Comparison of ENCODE assay signal across 8 cellular contexts in the genomic region with DNA sequence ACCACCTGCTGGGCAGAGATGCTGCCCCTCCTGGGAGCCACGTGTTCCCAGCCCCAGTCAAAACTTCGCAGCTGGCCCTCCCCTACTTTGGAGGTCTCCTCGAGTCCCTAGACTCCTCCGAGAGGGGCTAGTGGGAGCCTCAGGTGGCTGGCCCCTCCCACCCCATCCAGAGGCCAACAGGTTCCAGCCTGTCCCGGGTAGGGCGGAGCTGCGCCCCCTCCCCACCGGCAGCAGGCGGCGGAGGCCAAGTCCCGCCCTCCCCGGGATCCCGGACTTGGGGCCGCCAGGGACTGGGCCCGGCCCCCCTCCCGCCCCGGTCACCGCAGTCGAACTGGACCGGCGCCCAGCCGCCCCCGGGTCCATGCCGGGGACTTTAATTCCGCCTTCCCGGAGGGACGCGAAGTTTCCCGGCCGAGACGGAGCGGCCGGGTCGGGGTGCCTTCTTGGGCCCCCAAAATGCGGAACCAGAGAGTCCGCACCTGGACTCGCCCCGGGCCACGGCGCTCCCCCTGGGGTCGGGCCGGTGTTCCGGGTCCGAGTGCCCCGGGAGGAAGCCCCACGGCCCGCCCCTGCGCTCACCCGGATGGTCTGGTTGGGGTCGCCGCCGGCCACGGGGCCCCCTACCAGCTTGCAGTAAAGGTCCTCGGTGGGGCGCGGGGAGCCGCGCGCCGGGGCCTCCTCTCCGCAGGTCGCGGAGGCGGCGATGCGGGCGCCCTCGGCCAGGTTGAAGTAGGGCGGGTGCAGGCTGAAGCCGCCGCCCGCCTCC. TPM values are rescaled to one million over a fixed set of nuclear protein-coding genes. Genes with fewer than 3 reads are reported as not detected.
DNase-seq lines count a peak whose midpoint lies in the region; ATAC-seq, FAIRE-seq and TF ChIP-seq lines count a peak whose summit lies in the region.

No MANE protein-coding gene starts in this region.

- peak; percentile 54; the same call in 1 of the 2 replicates for TF ChIP-seq RAD21 in HepG2 (CRISPR knock-in tag; IDR thresholded peaks at IDR 0.05)

- TF ChIP-seq POLR2A in HepG2 (IDR thresholded peaks at IDR 0.05; ENCODE audit: insufficient read depth in 1 of 2, low read depth in 2 of 2, low read length in 2 of 2), result no peak

- H3K27me3 ChIP-seq in KMS-11 (ENCODE audit: insufficient read depth, low read depth) (peaks cover 16% of the 10 kb centered on the region), bronchial epithelial cell (ENCODE audit: control insufficient read depth, insufficient read depth, low read length) (no peaks in the 10 kb centered on the region), HepG2 (ENCODE audit: control insufficient read depth in 1 of 2, insufficient read depth in 2 of 2, low read length in 2 of 2) (no peaks in the 10 kb centered on the region)

- TSS peak; percentile 31 for BruUV-seq in HepG2 (replicated peaks; lab: Mats Ljungman, UMichigan)

- peak overlapping the region; percentile 58; the same call in 1 of the 2 replicates for H3K9ac ChIP-seq in KMS-11
- H3K9ac ChIP-seq in HepG2 (ENCODE audit: insufficient read depth, low read depth, low read length), result peak overlapping the region; percentile 90

- DNase-seq in bronchial epithelial cell (ENCODE audit: low read depth), result no peak
- DNase-seq in HepG2 (ENCODE audit: low spot score), result peak; percentile 61
- no peak for DNase-seq in type B pancreatic cell (ENCODE audit: extremely low spot score, unreplicated experiment)
- DNase-seq in activated naive CD4-positive, alpha-beta T cell treated with Interleukin-2 at 50 U/mL for 16 hours, result no peak
- DNase-seq in stimulated activated CD4-positive, alpha-beta T cell treated with anti-CD3 and anti-CD28 coated beads, Interleukin-4, amount 100 ng/mL, for 4 hours, result no peak

- H2AFZ ChIP-seq in KMS-11 (ENCODE audit: low read depth) (peak overlapping the region; percentile 82), HepG2 (ENCODE audit: low read length) (no peak overlapping the region)

- H3K4me3 ChIP-seq in KMS-11 (IDR thresholded peaks at IDR 0.05; ENCODE audit: insufficient read depth, low read depth, low read length) (no peak overlapping the region), bronchial epithelial cell (ENCODE audit: low read depth, low read length) (peak overlapping the region; percentile 90), HepG2 (replicated peaks in 1 of 3; ENCODE audit: insufficient read depth in 1 of 3, low read depth in 2 of 3, low read length in 3 of 3) (peak overlapping the region; percentile 76 to 95 (median 91))

- CTCF ChIA-PET in HepG2 (lab: Yijun Ruan, JAX; ENCODE audit: low intra/inter-chr PET ratio, low total read pairs), result interaction anchor here (2.0 kb wide), 1 partner anchor 9 kb away, joined by 8 read pairs; no protein-coding TSS in a partner anchor

- ATAC-seq in HepG2 (peak; percentile 1), HG03280 (IDR thresholded peaks at IDR 0.05; ENCODE audit: unreplicated experiment) (no peak)

- 1% methylated on average over 38 of the region's 72 CpGs for WGBS in HepG2 (ENCODE audit: low lambda C conversion rate)

- H3K79me2 ChIP-seq in KMS-11 (ENCODE audit: insufficient read depth, low read depth) (no peaks in the 10 kb centered on the region; the same call in 1 of the 2 replicates), HepG2 (ENCODE audit: insufficient read depth, low read length) (peaks cover 37% of the 10 kb centered on the region)

- H3K9me3 ChIP-seq in HepG2 (ENCODE audit: low read length), result no peaks in the 10 kb centered on the region

- peak overlapping the region; percentile 92 for H3K27ac Mint-ChIP-seq in type B pancreatic cell

- intact Hi-C loops in HepG2 (cut with micrococcal nuclease; ENCODE audit: unreplicated experiment), result loop anchor here (10.0 kb wide), 1 partner anchor 1598 kb away; the partner anchor contains the start of gene ZNF512B

- TF ChIP-seq EP300 in HepG2 (IDR thresholded peaks at IDR 0.05; ENCODE audit: low read depth in 2 of 2, low read length in 2 of 2), result no peak; a peak in 1 of 4 replicates
- TF ChIP-seq EP300 in HepG2 (CRISPR knock-in tag; IDR thresholded peaks at IDR 0.05; ENCODE audit: borderline replicate concordance), result no peak

- H4K20me1 ChIP-seq in KMS-11 (ENCODE audit: insufficient read depth), result no peaks in the 10 kb centered on the region
- H4K20me1 ChIP-seq in HepG2 (ENCODE audit: insufficient read depth, low read length), result peaks cover 25% of the 10 kb centered on the region

- no peak for FAIRE-seq in bronchial epithelial cell (lab: Jason Lieb, UNC)
- FAIRE-seq in HepG2 (lab: Jason Lieb, UNC), result peak; percentile 52

- H3K36me3 Mint-ChIP-seq in type B pancreatic cell, result no peaks in the 10 kb centered on the region

- peak overlapping the region; percentile 98 for H3K27ac ChIP-seq in C4-2B
- no peak overlapping the region for H3K27ac ChIP-seq in KMS-11
- H3K27ac ChIP-seq in HepG2 (ENCODE audit: extremely low read length, insufficient read depth, low read length), result peak overlapping the region; percentile 79

- H3K4me3 Mint-ChIP-seq in type B pancreatic cell, result peak overlapping the region; percentile 89

- no peaks in the 10 kb centered on the region for H3K36me3 ChIP-seq in KMS-11 (ENCODE audit: insufficient read depth)
- H3K36me3 ChIP-seq in bronchial epithelial cell (ENCODE audit: control insufficient read depth, insufficient read depth, low read length), result peaks cover 20% of the 10 kb centered on the region
- H3K36me3 ChIP-seq in HepG2 (replicated peaks in 1 of 2; ENCODE audit: control insufficient read depth in 1 of 2, insufficient read depth in 2 of 2, low read length in 2 of 2), result peaks cover 6 to 9% of the 10 kb centered on the region in 2 experiments; a peak in 3 of 5 replicates

- peaks cover 6% of the 10 kb centered on the region for H3K4me1 Mint-ChIP-seq in type B pancreatic cell (ENCODE audit: unreplicated experiment)

- H3K4me2 ChIP-seq in KMS-11 (peak overlapping the region; percentile 90), HepG2 (ENCODE audit: low read depth, low read length) (peak overlapping the region; percentile 99)

- no peaks in the 10 kb centered on the region for H3K9me3 Mint-ChIP-seq in type B pancreatic cell

- in situ Hi-C loops in HepG2 (cut with HindIII; ENCODE audit: extremely low pct_ligation_motif_present, low pct_unique_long_range_greater_than_20kb), result loop anchor here (5.0 kb wide), 1 partner anchor 64 kb away; the partner anchor contains the start of gene ADRM1

- no peaks in the 10 kb centered on the region for H3K27me3 Mint-ChIP-seq in type B pancreatic cell

- peaks cover 32% of the 10 kb centered on the region for H3K4me1 ChIP-seq in KMS-11 (ENCODE audit: low read depth, poor library complexity, severe bottlenecking)
- H3K4me1 ChIP-seq in HepG2 (ENCODE audit: insufficient read depth, low read length), result peaks cover 84% of the 10 kb centered on the region

- POLR2A ChIA-PET in HepG2 (lab: Yijun Ruan, JAX), result interaction anchor here (1.0 to 10.1 kb wide), 11 partner anchors 9 to 300 kb away, joined by 3 to 187 read pairs (median 51); partner anchors contain the start of genes ADRM1 and RPS21

- TF ChIP-seq CTCF in C4-2B (conservative IDR thresholded peaks at IDR 0.05) (no peak), KMS-11 (conservative IDR thresholded peaks at IDR 0.05; ENCODE audit: low read depth, low read length) (no peak), bronchial epithelial cell (IDR thresholded peaks at IDR 0.05; ENCODE audit: insufficient read depth, low read length, severe bottlenecking) (no peak), HepG2 (CRISPR knock-in tag; IDR thresholded peaks at IDR 0.05) (peak; percentile 36), type B pancreatic cell (conservative IDR thresholded peaks at IDR 0.05) (no peak)

RNA-seq across cellular contexts. Expression of gene LAMA5, which starts 0.6 kb away (rescaled TPM):
- total RNA-seq in bronchial epithelial cell (61.6 and 99.5 TPM in 2 replicates), HepG2 (2016; rRNA removed; fragmentation: Illumina TruSeq; extraction: Trizol) (28.5 and 44.7 TPM in 2 replicates), type B pancreatic cell (ENCODE audit: low replicate concordance) (246 and 611 TPM in 2 replicates)
- 32.2 and 40.1 TPM in 2 replicates for total RNA-seq in HepG2 (2016; cell fraction: cytosol; rRNA removed; fragmentation: Illumina TruSeq; extraction: Trizol; ENCODE audit: low read depth)
- 24.0 and 53.5 TPM in 2 replicates for total RNA-seq in HepG2 (2016; cell fraction: insoluble cytoplasmic fraction; rRNA removed; fragmentation: Illumina TruSeq; extraction: Trizol)
- 23.5 and 24.2 TPM in 2 replicates for total RNA-seq in HepG2 (2016; cell fraction: membrane; rRNA removed; fragmentation: Illumina TruSeq; extraction: Trizol)
- 108 and 131 TPM in 2 replicates for total RNA-seq in HepG2 (2016; cell fraction: nucleus; rRNA removed; fragmentation: Illumina TruSeq; extraction: Trizol)
- 21.0 and 22.7 TPM in 2 replicates for polyA plus RNA-seq in HepG2 (2011; rRNA removed)
- 9.5 and 17.6 TPM in 2 replicates for polyA plus RNA-seq in HepG2 (2011; cell fraction: cytosol; rRNA removed)
- polyA plus RNA-seq in HepG2 (2011; cell fraction: nucleus; rRNA removed), result 504 and 754 TPM in 2 replicates
- polyA plus RNA-seq in HepG2 (2012), result 96.2 and 135 TPM in 2 replicates
- 12.5 and 12.7 TPM in 2 replicates for polyA plus RNA-seq in HepG2 (2016; cell fraction: cytosol; fragmentation: Illumina TruSeq; extraction: Trizol; ENCODE audit: low read depth)
- polyA plus RNA-seq in HepG2 (2016; cell fraction: insoluble cytoplasmic fraction; fragmentation: Illumina TruSeq; extraction: Trizol; ENCODE audit: low read depth), result 34.3 and 49.3 TPM in 2 replicates
- 14.2 and 17.2 TPM in 2 replicates for polyA plus RNA-seq in HepG2 (2016; cell fraction: membrane; fragmentation: Illumina TruSeq; extraction: Trizol; ENCODE audit: low read depth)
- 598 and 620 TPM in 2 replicates for polyA plus RNA-seq in HepG2 (2016; cell fraction: nucleus; fragmentation: Illumina TruSeq; extraction: Trizol; ENCODE audit: insufficient read depth, low read depth)
- 26.2 and 35.7 TPM in 2 replicates for polyA minus RNA-seq in HepG2 (2011; rRNA and poly(A)+ RNA removed; ENCODE audit: low replicate concordance)
- 23.2 and 27.1 TPM in 2 replicates for polyA minus RNA-seq in HepG2 (2011; cell fraction: cytosol; rRNA and poly(A)+ RNA removed)
- 70.0 and 71.2 TPM in 2 replicates for polyA minus RNA-seq in HepG2 (2011; cell fraction: nucleus; rRNA and poly(A)+ RNA removed)

RNA-seq across cellular contexts. Expression of gene RPS21, which starts 20.4 kb away (rescaled TPM):
- total RNA-seq in bronchial epithelial cell (1,471 and 1,737 TPM in 2 replicates), HepG2 (2016; rRNA removed; fragmentation: Illumina TruSeq; extraction: Trizol) (2,584 and 2,647 TPM in 2 replicates), type B pancreatic cell (ENCODE audit: low replicate concordance) (1,432 and 1,737 TPM in 2 replicates)
- total RNA-seq in HepG2 (2016; cell fraction: cytosol; rRNA removed; fragmentation: Illumina TruSeq; extraction: Trizol; ENCODE audit: low read depth), result 3,497 and 3,511 TPM in 2 replicates
- 2,606 and 2,768 TPM in 2 replicates for total RNA-seq in HepG2 (2016; cell fraction: insoluble cytoplasmic fraction; rRNA removed; fragmentation: Illumina TruSeq; extraction: Trizol)
- 4,939 and 5,761 TPM in 2 replicates for total RNA-seq in HepG2 (2016; cell fraction: membrane; rRNA removed; fragmentation: Illumina TruSeq; extraction: Trizol)
- 1,156 and 1,166 TPM in 2 replicates for total RNA-seq in HepG2 (2016; cell fraction: nucleus; rRNA removed; fragmentation: Illumina TruSeq; extraction: Trizol)
- 9,925 and 11,063 TPM in 2 replicates for polyA plus RNA-seq in HepG2 (2011; rRNA removed)
- polyA plus RNA-seq in HepG2 (2011; cell fraction: cytosol; rRNA removed), result 11,031 and 15,081 TPM in 2 replicates
- polyA plus RNA-seq in HepG2 (2011; cell fraction: nucleus; rRNA removed), result 5,156 and 5,267 TPM in 2 replicates
- 6,658 and 8,852 TPM in 2 replicates for polyA plus RNA-seq in HepG2 (2012)
- 5,362 and 5,590 TPM in 2 replicates for polyA plus RNA-seq in HepG2 (2016; cell fraction: cytosol; fragmentation: Illumina TruSeq; extraction: Trizol; ENCODE audit: low read depth)
- 3,197 and 3,428 TPM in 2 replicates for polyA plus RNA-seq in HepG2 (2016; cell fraction: insoluble cytoplasmic fraction; fragmentation: Illumina TruSeq; extraction: Trizol; ENCODE audit: low read depth)
- 5,998 and 6,820 TPM in 2 replicates for polyA plus RNA-seq in HepG2 (2016; cell fraction: membrane; fragmentation: Illumina TruSeq; extraction: Trizol; ENCODE audit: low read depth)
- polyA plus RNA-seq in HepG2 (2016; cell fraction: nucleus; fragmentation: Illumina TruSeq; extraction: Trizol; ENCODE audit: insufficient read depth, low read depth), result 2,753 and 2,989 TPM in 2 replicates
- polyA minus RNA-seq in HepG2 (2011; rRNA and poly(A)+ RNA removed; ENCODE audit: low replicate concordance), result 2,340 and 3,999 TPM in 2 replicates
- 1,154 and 1,167 TPM in 2 replicates for polyA minus RNA-seq in HepG2 (2011; cell fraction: cytosol; rRNA and poly(A)+ RNA removed)
- 809 and 896 TPM in 2 replicates for polyA minus RNA-seq in HepG2 (2011; cell fraction: nucleus; rRNA and poly(A)+ RNA removed)

RNA-seq across cellular contexts. Expression of gene CABLES2, which starts 40.5 kb away (rescaled TPM):
- total RNA-seq in bronchial epithelial cell (0.51 and 1.3 TPM in 2 replicates), HepG2 (2016; rRNA removed; fragmentation: Illumina TruSeq; extraction: Trizol) (9.7 and 10.2 TPM in 2 replicates), type B pancreatic cell (ENCODE audit: low replicate concordance) (11.7 and 18.4 TPM in 2 replicates)
- total RNA-seq in HepG2 (2016; cell fraction: cytosol; rRNA removed; fragmentation: Illumina TruSeq; extraction: Trizol; ENCODE audit: low read depth), result 3.4 and 4.0 TPM in 2 replicates
- total RNA-seq in HepG2 (2016; cell fraction: insoluble cytoplasmic fraction; rRNA removed; fragmentation: Illumina TruSeq; extraction: Trizol), result 9.2 and 9.3 TPM in 2 replicates
- 13.2 and 14.3 TPM in 2 replicates for total RNA-seq in HepG2 (2016; cell fraction: membrane; rRNA removed; fragmentation: Illumina TruSeq; extraction: Trizol)
- 5.6 and 7.3 TPM in 2 replicates for total RNA-seq in HepG2 (2016; cell fraction: nucleus; rRNA removed; fragmentation: Illumina TruSeq; extraction: Trizol)
- polyA plus RNA-seq in HepG2 (2011; rRNA removed), result 5.2 and 5.9 TPM in 2 replicates
- polyA plus RNA-seq in HepG2 (2011; cell fraction: cytosol; rRNA removed), result 4.8 and 5.4 TPM in 2 replicates
- polyA plus RNA-seq in HepG2 (2011; cell fraction: nucleus; rRNA removed), result 6.8 and 7.6 TPM in 2 replicates
- 4.7 and 5.4 TPM in 2 replicates for polyA plus RNA-seq in HepG2 (2012)
- 7.5 and 8.3 TPM in 2 replicates for polyA plus RNA-seq in HepG2 (2016; cell fraction: cytosol; fragmentation: Illumina TruSeq; extraction: Trizol; ENCODE audit: low read depth)
- 20.6 and 26.7 TPM in 2 replicates for polyA plus RNA-seq in HepG2 (2016; cell fraction: insoluble cytoplasmic fraction; fragmentation: Illumina TruSeq; extraction: Trizol; ENCODE audit: low read depth)
- polyA plus RNA-seq in HepG2 (2016; cell fraction: membrane; fragmentation: Illumina TruSeq; extraction: Trizol; ENCODE audit: low read depth), result 20.0 and 22.1 TPM in 2 replicates
- polyA plus RNA-seq in HepG2 (2016; cell fraction: nucleus; fragmentation: Illumina TruSeq; extraction: Trizol; ENCODE audit: insufficient read depth, low read depth), result 18.8 and 19.3 TPM in 2 replicates
- 5.3 and 6.3 TPM in 2 replicates for polyA minus RNA-seq in HepG2 (2011; rRNA and poly(A)+ RNA removed; ENCODE audit: low replicate concordance)
- polyA minus RNA-seq in HepG2 (2011; cell fraction: cytosol; rRNA and poly(A)+ RNA removed), result 4.9 and 6.3 TPM in 2 replicates
- 4.8 and 5.2 TPM in 2 replicates for polyA minus RNA-seq in HepG2 (2011; cell fraction: nucleus; rRNA and poly(A)+ RNA removed)
